ENCODE assay signal across 8 cellular contexts in genomic region chr2:100606740-100607343, GRCh38. TPM values are rescaled to one million over a fixed set of nuclear protein-coding genes. Genes with fewer than 3 reads are reported as not detected.
DNase-seq lines count a peak whose midpoint lies in the region; ATAC-seq, FAIRE-seq and TF ChIP-seq lines count a peak whose summit lies in the region.

No MANE protein-coding gene starts in this region.

- no peak overlapping the region for H3K4me3 ChIP-seq in AG10803 (ENCODE audit: low read length)
- H3K4me3 ChIP-seq in heart left ventricle, result no peak overlapping the region

- H3K27ac ChIP-seq in heart left ventricle, result no peak overlapping the region

- no peak overlapping the region for H3K4me3 Mint-ChIP-seq in activated T-helper 2 cell treated with anti-CD3 and anti-CD28 coated beads, Interferon-gamma antibody, Interleukin-2, Interleukin-4, amounts not matched to agents 10 μg/mL and 5 μg/mL and 100 μg/mL, durations not matched to agents 14 hours and 24 hours and 36 hours (ENCODE audit: low read depth)

- TF ChIP-seq POLR2A in GM12891 (IDR thresholded peaks at IDR 0.05; ENCODE audit: low read depth, low read length) (no peak), heart left ventricle (IDR thresholded peaks at IDR 0.05) (no peak)

- H3K27me3 Mint-ChIP-seq in activated T-helper 2 cell treated with anti-CD3 and anti-CD28 coated beads, Interferon-gamma antibody, Interleukin-2, Interleukin-4, amounts not matched to agents 10 μg/mL and 5 μg/mL and 100 μg/mL, durations not matched to agents 14 hours and 24 hours and 36 hours (ENCODE audit: low read depth), result peaks cover 4% of the 10 kb centered on the region

- H3K36me3 ChIP-seq in heart left ventricle, result no peaks in the 10 kb centered on the region

- WGBS in heart left ventricle, 4 donors, result 48 to 58% (median 56%) methylated on average over 12 of the region's 12 CpGs

- ATAC-seq in heart left ventricle (peak in 3 of 4 donors; percentile 8 to 29 (median 25)), HG03378 (IDR thresholded peaks at IDR 0.05; ENCODE audit: unreplicated experiment) (no peak)

- intact Hi-C loops in activated T-helper 2 cell treated with anti-CD3 and anti-CD28 coated beads, Interferon-gamma antibody, Interleukin-2, Interleukin-4, amounts not matched to agents 10 μg/mL and 5 μg/mL and 100 μg/mL, durations not matched to agents 14 hours and 24 hours and 36 hours (cut with micrococcal nuclease), result loop anchor here (1.0 to 10.0 kb wide), 3 partner anchors 128 to 395 kb away; partner anchors contain the start of gene RPL31
- intact Hi-C loops in heart left ventricle (cut with DNase I), result loop anchor here in 7 of 10 donors (1.0 to 10.0 kb wide), 8 partner anchors 125 to 598 kb away; partner anchors contain the start of gene TBC1D8 (in 2 of the 7)

- H3K9me3 Mint-ChIP-seq in activated T-helper 2 cell treated with anti-CD3 and anti-CD28 coated beads, Interferon-gamma antibody, Interleukin-2, Interleukin-4, amounts not matched to agents 10 μg/mL and 5 μg/mL and 100 μg/mL, durations not matched to agents 14 hours and 24 hours and 36 hours, result no peaks in the 10 kb centered on the region

- no peak overlapping the region for H3K27ac Mint-ChIP-seq in activated T-helper 2 cell treated with anti-CD3 and anti-CD28 coated beads, Interferon-gamma antibody, Interleukin-2, Interleukin-4, amounts not matched to agents 10 μg/mL and 5 μg/mL and 100 μg/mL, durations not matched to agents 14 hours and 24 hours and 36 hours

- peaks cover 9% of the 10 kb centered on the region for H3K4me1 Mint-ChIP-seq in activated T-helper 2 cell treated with anti-CD3 and anti-CD28 coated beads, Interferon-gamma antibody, Interleukin-2, Interleukin-4, amounts not matched to agents 10 μg/mL and 5 μg/mL and 100 μg/mL, durations not matched to agents 14 hours and 24 hours and 36 hours (ENCODE audit: low read depth)

- no peaks in the 10 kb centered on the region for H3K9me3 ChIP-seq in heart left ventricle

- DNase-seq in AG10803 (ENCODE audit: low read depth) (peak; percentile 34), GM12891 (ENCODE audit: insufficient read length, low spot score) (peak; percentile 37), NCI-H345 (lab: John Stamatoyannopoulos, UW) (peak; percentile 36), heart left ventricle (no peak), putamen (ENCODE audit: low spot score) (peak; percentile 53), NCI-H187 (lab: John Stamatoyannopoulos, UW) (no peak)
- DNase-seq in activated T-helper 2 cell treated with anti-CD3 and anti-CD28 coated beads, Interferon-gamma antibody, Interleukin-2, Interleukin-4, amounts not matched to agents 10 μg/mL and 5 μg/mL and 100 μg/mL, durations not matched to agents 14 hours and 24 hours and 36 hours (ENCODE audit: low spot score), result peak; percentile 21

- H3K36me3 Mint-ChIP-seq in activated T-helper 2 cell treated with anti-CD3 and anti-CD28 coated beads, Interferon-gamma antibody, Interleukin-2, Interleukin-4, amounts not matched to agents 10 μg/mL and 5 μg/mL and 100 μg/mL, durations not matched to agents 14 hours and 24 hours and 36 hours (ENCODE audit: low read depth), result no peaks in the 10 kb centered on the region

- peaks cover 0 to 16% (median 12%) of the 10 kb centered on the region in 12 donors for H3K4me1 ChIP-seq in heart left ventricle

- H3K27me3 ChIP-seq in heart left ventricle, result no peaks in the 10 kb centered on the region

- FAIRE-seq in GM12891 (lab: Jason Lieb, UNC), result peak; percentile 95

- peak; percentile 81 for TF ChIP-seq CTCF in AG10803 (conservative IDR thresholded peaks at IDR 0.05; ENCODE audit: low read length)
- TF ChIP-seq CTCF in heart left ventricle (IDR thresholded peaks at IDR 0.05), result peak; percentile 59 to 85 (median 78)

TF ChIP-seq in GM12891, 5 proteins besides CTCF, POLR2A, EP300 and RAD21:
- TF ChIP-seq TAF1 (IDR thresholded peaks at IDR 0.05; ENCODE audit: low read depth, low read length), result no peak
- TF ChIP-seq PAX5 (IDR thresholded peaks at IDR 0.05; ENCODE audit: insufficient read depth, low read length, severe bottlenecking), result no peak
- no peak for TF ChIP-seq SPI1 (IDR thresholded peaks at IDR 0.05; ENCODE audit: low read depth, low read length)
- no peak for TF ChIP-seq POU2F2 (IDR thresholded peaks at IDR 0.05; ENCODE audit: low read depth, low read length)
- TF ChIP-seq POLR2AphosphoS5 (IDR thresholded peaks at IDR 0.05; ENCODE audit: low read depth, low read length), result no peak

RNA-seq across cellular contexts. Expression of gene PDCL3, which starts 44.0 kb away (rescaled TPM):
- polyA plus RNA-seq in GM12891 (2012; ENCODE audit: low read depth, missing spikeins), result 29.9 TPM
- total RNA-seq in activated T-helper 2 cell treated with anti-CD3 and anti-CD28 coated beads, Interferon-gamma antibody, Interleukin-2, Interleukin-4, amounts not matched to agents 10 μg/mL and 5 μg/mL and 100 μg/mL, durations not matched to agents 14 hours and 24 hours and 36 hours, result 42.5 and 48.8 TPM in 2 replicates
- total RNA-seq in heart left ventricle, result 10 to 100 TPM; 10.3 to 29.1 (median 23.4) TPM
- polyA plus RNA-seq in heart left ventricle, result 10 to 100 TPM; 25.6 to 40.2 TPM

Comparison
In these comparisons a context has a peak if more than half of its experiments do, and no peak if none do; other contexts are left out.
1. DNase-seq: peak in AG10803 (single experiment), GM12891 (single experiment), NCI-H345 (single experiment), activated T-helper 2 cell treated with anti-CD3 and anti-CD28 coated beads, Interferon-gamma antibody, Interleukin-2, Interleukin-4, amounts not matched to agents 10 μg/mL and 5 μg/mL and 100 μg/mL, durations not matched to agents 14 hours and 24 hours and 36 hours (single experiment) and putamen (single experiment); none in heart left ventricle (0 of 5) and NCI-H187 (0 of 2).